Comparison of ENCODE assay signal across 14 cellular contexts in the genomic region with DNA sequence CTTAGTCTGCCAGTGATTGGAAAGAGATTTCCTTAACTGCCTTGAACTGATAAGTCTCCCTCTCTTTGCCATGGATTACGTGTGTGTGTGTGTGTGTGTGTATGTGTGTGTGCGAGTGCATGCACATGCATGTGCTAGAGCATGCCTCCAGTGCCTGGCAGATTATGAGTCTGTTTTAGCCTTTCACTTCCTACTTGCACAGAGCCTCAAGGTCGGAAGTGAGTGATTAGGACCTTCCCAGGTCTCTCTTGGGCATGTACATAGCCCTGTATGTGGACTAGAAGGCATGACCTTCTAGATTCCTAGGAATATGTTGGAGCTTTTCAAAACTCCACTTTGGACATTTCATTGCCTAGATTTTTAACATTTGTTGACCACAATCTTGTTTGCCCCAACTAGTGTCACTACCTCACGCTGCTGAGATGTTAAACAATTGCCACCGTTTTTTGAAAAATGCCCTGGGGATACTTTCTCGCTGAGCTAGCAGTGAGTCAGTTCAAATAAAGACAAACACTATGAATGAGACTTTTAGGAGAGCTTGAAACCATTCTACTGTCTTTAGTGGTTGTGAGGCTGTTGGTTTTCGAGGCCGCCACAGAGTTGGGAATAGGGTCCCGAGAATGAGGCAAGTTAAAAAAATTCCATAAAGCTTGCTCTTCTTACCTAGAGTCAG. TPM values are rescaled to one million over a fixed set of nuclear protein-coding genes. Genes with fewer than 3 reads are reported as not detected.
A peak's percentile ranks its signal among the peaks of the same experiment; 100 is the strongest.
DNase-seq lines count a peak whose midpoint lies in the region; ATAC-seq and TF ChIP-seq lines count a peak whose summit lies in the region.
"Had no signal": no experiment of that assay in that cellular context is flagged by ENCODE, and none has a peak within 500 bp of the region (broad histone marks: within the 10 kb centered on the region; RNA-seq: fewer than 3 reads in every experiment).

No MANE protein-coding gene starts in this region.

- intact Hi-C loops in CD4-positive, alpha-beta T cell (cut with DNase I, micrococcal nuclease): no loop called here
- intact Hi-C loops in uterus (cut with DNase I; ENCODE audit: low total_unique reads): no loop called here

- H3K4me1 Mint-ChIP-seq in CD4-positive, alpha-beta T cell (ENCODE audit: low read depth): no peaks in the 10 kb centered on the region

- H3K4me1 ChIP-seq in uterus: no peaks in the 10 kb centered on the region
- H3K4me1 ChIP-seq: parathyroid adenoma had no signal

- DNase-seq in EH (ENCODE audit: low read depth) (peak; percentile 69), NCI-H460 (ENCODE audit: extremely low read depth, low read depth) (peak; percentile 38), astrocyte of the spinal cord (ENCODE audit: low read depth, low spot score) (peak; percentile 47), kidney tubule cell (ENCODE audit: low spot score) (peak; percentile 40), NCI-H2171 (lab: John Stamatoyannopoulos, UW) (no peak), uterus (no peak)
- no peak for DNase-seq in CD4-positive, alpha-beta T cell
- DNase-seq: DMS 273 treated with DMSO at 0.1 percent for 48 hours, dorsolateral prefrontal cortex, midbrain, substantia nigra, T-cell had no signal

- CTCF ChIA-PET in CD4-positive, alpha-beta T cell (lab: Charles Lee): interaction anchor here (0.6 kb wide), 1 partner anchor 588 kb away, joined by 3 read pairs; no protein-coding TSS in a partner anchor

- no peak overlapping the region for H3K27ac ChIP-seq in CD4-positive, alpha-beta T cell (ENCODE audit: low read depth, low read length)
- H3K27ac ChIP-seq in uterus: no peak overlapping the region
- H3K27ac ChIP-seq: dorsolateral prefrontal cortex, parathyroid adenoma had no signal

- TF ChIP-seq CTCF in astrocyte of the spinal cord (IDR thresholded peaks at IDR 0.05; ENCODE audit: low read depth, low read length) (no peak), uterus (IDR thresholded peaks at IDR 0.05) (no peak)
- no peak for TF ChIP-seq CTCF in CD4-positive, alpha-beta T cell (IDR thresholded peaks at IDR 0.05)

- no peaks in the 10 kb centered on the region for H3K9me3 ChIP-seq in CD4-positive, alpha-beta T cell (ENCODE audit: control insufficient read depth, low read length)
- no peaks in the 10 kb centered on the region for H3K9me3 ChIP-seq in uterus

- H3K27ac Mint-ChIP-seq in CD4-positive, alpha-beta T cell: no peak overlapping the region
- H3K27ac Mint-ChIP-seq: T-cell had no signal

- H3K9me3 Mint-ChIP-seq in CD4-positive, alpha-beta T cell: no peaks in the 10 kb centered on the region

- H3K27me3 ChIP-seq in CD4-positive, alpha-beta T cell (ENCODE audit: control insufficient read depth, insufficient read depth, low read length): no peaks in the 10 kb centered on the region
- no peaks in the 10 kb centered on the region for H3K27me3 ChIP-seq in uterus
- H3K27me3 ChIP-seq: dorsolateral prefrontal cortex had no signal

- H3K4me3 Mint-ChIP-seq in CD4-positive, alpha-beta T cell: no peak overlapping the region
- H3K4me3 Mint-ChIP-seq: T-cell had no signal

- no peak for TF ChIP-seq POLR2A in uterus (IDR thresholded peaks at IDR 0.05)

- H3K36me3 Mint-ChIP-seq in CD4-positive, alpha-beta T cell (ENCODE audit: low read depth): peaks cover 82% of the 10 kb centered on the region

- in situ Hi-C loops in astrocyte of the spinal cord (cut with HindIII; ENCODE audit: low sequenced_read_pairs): no loop called here

- H3K4me3 ChIP-seq in astrocyte of the spinal cord (ENCODE audit: low read depth, low read length): no peak overlapping the region
- H3K4me3 ChIP-seq in uterus: no peak overlapping the region
- H3K4me3 ChIP-seq: dorsolateral prefrontal cortex had no signal

- ATAC-seq in CD4-positive, alpha-beta T cell (ENCODE audit: poor library complexity): no peak
- no peak for ATAC-seq in GM18498 (IDR thresholded peaks at IDR 0.05; ENCODE audit: unreplicated experiment)
- ATAC-seq: T-cell had no signal

- H3K36me3 ChIP-seq in uterus: no peaks in the 10 kb centered on the region

- POLR2A ChIA-PET in CD4-positive, alpha-beta T cell (lab: Charles Lee): interaction anchor here (1.1 kb wide), 1 partner anchor 28 kb away, joined by 5 read pairs; a partner anchor contains a TSS

- no peaks in the 10 kb centered on the region for H3K27me3 Mint-ChIP-seq in CD4-positive, alpha-beta T cell
- H3K27me3 Mint-ChIP-seq: T-cell had no signal

RNA-seq across cellular contexts. Expression of a gene that starts 28.2 kb away (rescaled TPM):
- total RNA-seq in NCI-H460 (2014; rRNA removed; shearing (Covaris generic)): 23.6 and 27.2 TPM in 2 replicates
- 18.0 and 19.6 TPM in 2 replicates for polyA plus RNA-seq in NCI-H460 (2014; cell fraction: nucleus; rRNA removed)
- 10 to 100 TPM; 16.5 to 18.2 TPM for total RNA-seq in CD4-positive, alpha-beta T cell
- total RNA-seq in uterus: 10 to 100 TPM in 3 of 4 donors, 1 to 10 TPM in 1; 3.6 to 37.5 (median 15.0) TPM

RNA-seq across cellular contexts. Expression of a gene that starts 28.4 kb away (rescaled TPM):
- total RNA-seq in NCI-H460 (2014; rRNA removed; shearing (Covaris generic)): 118 and 128 TPM in 2 replicates
- 19.6 and 20.0 TPM in 2 replicates for polyA plus RNA-seq in NCI-H460 (2014; cell fraction: nucleus; rRNA removed)
- 10 to 100 TPM; 33.1 to 34.9 TPM for total RNA-seq in CD4-positive, alpha-beta T cell
- total RNA-seq in uterus: 10 to 100 TPM in 3 of 4 donors, 1 to 10 TPM in 1; 4.9 to 48.9 (median 30.4) TPM

RNA-seq across cellular contexts. Expression of a gene that starts 60.0 kb away (rescaled TPM):
- total RNA-seq in NCI-H460 (2014; rRNA removed; shearing (Covaris generic)): not detected in 2 replicates
- polyA plus RNA-seq in NCI-H460 (2014; cell fraction: nucleus; rRNA removed): not detected in 2 replicates
- total RNA-seq in CD4-positive, alpha-beta T cell: under 1 TPM in 1 of 2 experiments, not detected in 1; 0.56 TPM
- total RNA-seq in uterus: 10 to 100 TPM in 1 of 4 donors, not detected in 3; 18.7 TPM

Comparison
In these comparisons a context has a peak if more than half of its experiments do, and no peak if none do; other contexts are left out.
1. DNase-seq: peak in EH (single experiment), NCI-H460 (single experiment), astrocyte of the spinal cord (single experiment) and kidney tubule cell (single experiment); none in CD4-positive, alpha-beta T cell (0 of 10), NCI-H2171 (single experiment) and uterus (0 of 2).